Comparison of ENCODE assay signal across 15 cellular contexts in the genomic region with DNA sequence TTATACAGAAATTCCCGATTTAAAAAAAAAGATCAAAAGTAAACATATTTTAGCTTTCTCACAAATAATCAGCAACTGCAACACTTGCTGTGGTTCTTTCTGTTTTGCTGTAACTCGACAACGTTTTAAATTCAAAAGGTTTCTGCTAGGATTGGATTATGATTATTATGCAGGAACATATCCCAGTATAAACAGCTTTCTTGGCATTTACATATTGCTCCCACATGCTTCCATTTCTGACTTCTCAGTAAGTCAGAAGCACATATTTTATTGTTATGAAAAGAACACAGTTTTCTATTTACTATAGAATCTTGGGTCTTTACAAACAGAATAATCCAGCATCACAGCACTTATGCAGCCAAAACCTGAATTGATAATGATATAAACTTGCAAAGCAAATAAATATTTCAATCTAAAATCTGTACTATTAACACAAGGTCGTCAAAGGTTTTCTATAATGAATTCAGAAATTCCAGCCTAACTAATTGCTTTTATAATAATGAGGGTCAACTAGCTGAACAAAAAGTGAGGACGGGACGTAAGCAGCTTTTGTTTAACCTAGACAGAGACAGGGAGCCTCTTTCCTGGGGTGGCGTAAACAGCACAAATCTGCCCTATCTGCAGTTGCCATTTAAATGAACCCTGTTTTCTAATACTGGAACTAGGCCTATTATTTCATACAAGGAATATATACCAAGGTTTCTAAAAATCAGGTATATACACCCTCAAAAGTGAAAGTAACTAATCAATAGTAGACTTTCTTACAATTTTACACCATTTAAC. TPM values are rescaled to one million over a fixed set of nuclear protein-coding genes. Genes with fewer than 3 reads are reported as not detected.
A peak's percentile ranks its signal among the peaks of the same experiment; 100 is the strongest.
DNase-seq lines count a peak whose midpoint lies in the region; ATAC-seq and TF ChIP-seq lines count a peak whose summit lies in the region.
"Had no signal": no experiment of that assay in that cellular context is flagged by ENCODE, and none has a peak within 500 bp of the region (broad histone marks: within the 10 kb centered on the region; RNA-seq: fewer than 3 reads in every experiment).

No MANE protein-coding gene starts in this region.

- H3K9me2 ChIP-seq in PC-9 (ENCODE audit: insufficient read depth) = no peaks in the 10 kb centered on the region

- H3K4me1 Mint-ChIP-seq in activated T-helper 2 cell treated with anti-CD3 and anti-CD28 coated beads, Interferon-gamma antibody, Interleukin-2, Interleukin-4, amounts not matched to agents 10 μg/mL and 5 μg/mL and 100 μg/mL, durations not matched to agents 14 hours and 24 hours and 36 hours (ENCODE audit: low read depth) = no peaks in the 10 kb centered on the region
- H3K4me1 Mint-ChIP-seq in activated CD8-positive, alpha-beta T cell treated with anti-CD3 and anti-CD28 coated beads for 36 hours (ENCODE audit: low read depth) = no peaks in the 10 kb centered on the region
- H3K4me1 Mint-ChIP-seq in CD4-positive, alpha-beta memory T cell = peaks cover 0 to 1% (median 0%) of the 10 kb centered on the region in 4 donors
- H3K4me1 Mint-ChIP-seq: CD14-positive monocyte had no signal

- intact Hi-C loops in PC-9 (cut with micrococcal nuclease; ENCODE audit: unreplicated experiment) (no loop called here), sciatic nerve (cut with DNase I) (no loop called here), body of pancreas (cut with DNase I) (no loop called here)
- intact Hi-C loops in activated T-helper 2 cell treated with anti-CD3 and anti-CD28 coated beads, Interferon-gamma antibody, Interleukin-2, Interleukin-4, amounts not matched to agents 10 μg/mL and 5 μg/mL and 100 μg/mL, durations not matched to agents 14 hours and 24 hours and 36 hours (cut with micrococcal nuclease) = no loop called here
- intact Hi-C loops in activated CD8-positive, alpha-beta T cell treated with anti-CD3 and anti-CD28 coated beads for 36 hours (cut with micrococcal nuclease) = no loop called here
- intact Hi-C loops in CD4-positive, alpha-beta memory T cell (cut with micrococcal nuclease) = no loop called here

- H3K9me3 Mint-ChIP-seq in activated T-helper 2 cell treated with anti-CD3 and anti-CD28 coated beads, Interferon-gamma antibody, Interleukin-2, Interleukin-4, amounts not matched to agents 10 μg/mL and 5 μg/mL and 100 μg/mL, durations not matched to agents 14 hours and 24 hours and 36 hours = no peaks in the 10 kb centered on the region
- peaks cover 2% of the 10 kb centered on the region for H3K9me3 Mint-ChIP-seq in activated CD8-positive, alpha-beta T cell treated with anti-CD3 and anti-CD28 coated beads for 36 hours
- peaks cover 0 to 3% (median 0%) of the 10 kb centered on the region in 8 donors for H3K9me3 Mint-ChIP-seq in CD4-positive, alpha-beta memory T cell

- BruUV-seq in PC-9 (replicated peaks; lab: Mats Ljungman, UMichigan) = no TSS peak

- H3K36me3 Mint-ChIP-seq in activated T-helper 2 cell treated with anti-CD3 and anti-CD28 coated beads, Interferon-gamma antibody, Interleukin-2, Interleukin-4, amounts not matched to agents 10 μg/mL and 5 μg/mL and 100 μg/mL, durations not matched to agents 14 hours and 24 hours and 36 hours (ENCODE audit: low read depth) = no peaks in the 10 kb centered on the region
- no peaks in the 10 kb centered on the region for H3K36me3 Mint-ChIP-seq in activated CD8-positive, alpha-beta T cell treated with anti-CD3 and anti-CD28 coated beads for 36 hours (ENCODE audit: low read depth)
- H3K36me3 Mint-ChIP-seq in CD4-positive, alpha-beta memory T cell = no peaks in the 10 kb centered on the region
- H3K36me3 Mint-ChIP-seq: CD14-positive monocyte had no signal

- H3K36me3 ChIP-seq in PC-9 (ENCODE audit: low read depth) (no peaks in the 10 kb centered on the region), body of pancreas (replicated peaks in 1 of 2; ENCODE audit: insufficient read depth in 1 of 2, low read depth in 2 of 2) (no peaks in the 10 kb centered on the region)
- no peaks in the 10 kb centered on the region for H3K36me3 ChIP-seq in CD4-positive, alpha-beta memory T cell (ENCODE audit: insufficient read depth, low read length)

- CTCF ChIA-PET in PC-9 (lab: Charles Lee) = no interaction called here
- CTCF ChIA-PET in activated CD8-positive, alpha-beta T cell treated with anti-CD3 and anti-CD28 coated beads for 36 hours (lab: Charles Lee) = no interaction called here
- CTCF ChIA-PET in CD4-positive, alpha-beta memory T cell (lab: Charles Lee; ENCODE audit: partially characterized antibody) = no interaction called here

- no peak for TF ChIP-seq POLR2A in body of pancreas (IDR thresholded peaks at IDR 0.05)

- H3K27me3 ChIP-seq in PC-9 (ENCODE audit: insufficient read depth, low read depth) (no peaks in the 10 kb centered on the region), body of pancreas (no peaks in the 10 kb centered on the region)
- no peaks in the 10 kb centered on the region for H3K27me3 ChIP-seq in CD4-positive, alpha-beta memory T cell (ENCODE audit: insufficient read depth, low read length)

- TF ChIP-seq CTCF in PC-9 (conservative IDR thresholded peaks at IDR 0.05) (no peak), fibroblast of the aortic adventitia (IDR thresholded peaks at IDR 0.05; ENCODE audit: insufficient read depth, low read length) (no peak), body of pancreas (IDR thresholded peaks at IDR 0.05) (no peak)
- TF ChIP-seq CTCF in activated CD8-positive, alpha-beta T cell treated with anti-CD3 and anti-CD28 coated beads for 36 hours (IDR thresholded peaks at IDR 0.05) = no peak

- no peaks in the 10 kb centered on the region for H3F3A ChIP-seq in PC-9 (ENCODE audit: insufficient read depth, low read depth)

- H3K27me3 Mint-ChIP-seq in activated T-helper 2 cell treated with anti-CD3 and anti-CD28 coated beads, Interferon-gamma antibody, Interleukin-2, Interleukin-4, amounts not matched to agents 10 μg/mL and 5 μg/mL and 100 μg/mL, durations not matched to agents 14 hours and 24 hours and 36 hours (ENCODE audit: low read depth) = no peaks in the 10 kb centered on the region
- H3K27me3 Mint-ChIP-seq in activated CD8-positive, alpha-beta T cell treated with anti-CD3 and anti-CD28 coated beads for 36 hours = no peaks in the 10 kb centered on the region
- H3K27me3 Mint-ChIP-seq in CD4-positive, alpha-beta memory T cell = no peaks in the 10 kb centered on the region

- H3K9me3 ChIP-seq in PC-9 (ENCODE audit: insufficient read depth, low read depth) (no peaks in the 10 kb centered on the region), body of pancreas (no peaks in the 10 kb centered on the region)
- H3K9me3 ChIP-seq in CD4-positive, alpha-beta memory T cell (ENCODE audit: control insufficient read depth in 1 of 2, low read length in 2 of 2) = no peaks in the 10 kb centered on the region

- WGBS in body of pancreas, 2 donors = 43 to 45% methylated on average over 7 of the region's 7 CpGs

- peak overlapping the region; percentile 75 for H2AFZ ChIP-seq in PC-9

- no peaks in the 10 kb centered on the region for H4K20me1 ChIP-seq in PC-9 (ENCODE audit: insufficient read depth)

- ATAC-seq in sciatic nerve (peak; percentile 37), body of pancreas (no peak)
- ATAC-seq in activated CD8-positive, alpha-beta T cell treated with anti-CD3 and anti-CD28 coated beads for 36 hours = no peak

- H3K27ac ChIP-seq in PC-9 = no peak overlapping the region
- H3K27ac ChIP-seq in body of pancreas = no peak overlapping the region
- H3K27ac ChIP-seq in CD4-positive, alpha-beta memory T cell (ENCODE audit: low read depth, low read length) = no peak overlapping the region

- H3K4me1 ChIP-seq in PC-9 (replicated peaks; ENCODE audit: insufficient read depth) = no peaks in the 10 kb centered on the region
- H3K4me1 ChIP-seq in body of pancreas = no peaks in the 10 kb centered on the region
- H3K4me1 ChIP-seq in CD4-positive, alpha-beta memory T cell (ENCODE audit: insufficient read depth, low read length) = no peaks in the 10 kb centered on the region

- H3K4me3 ChIP-seq in PC-9 = no peak overlapping the region
- peak overlapping the region; percentile 40 for H3K4me3 ChIP-seq in fibroblast of the aortic adventitia (ENCODE audit: low read depth, low read length)
- H3K4me3 ChIP-seq in body of pancreas = no peak overlapping the region
- no peak overlapping the region for H3K4me3 ChIP-seq in CD4-positive, alpha-beta memory T cell (ENCODE audit: low read length in 2 of 2)
- H3K4me3 ChIP-seq: lung had no signal

- POLR2A ChIA-PET in PC-9 (lab: Charles Lee; ENCODE audit: unreplicated experiment) = no interaction called here
- POLR2A ChIA-PET in activated CD8-positive, alpha-beta T cell treated with anti-CD3 and anti-CD28 coated beads for 36 hours (lab: Charles Lee) = no interaction called here
- POLR2A ChIA-PET in CD4-positive, alpha-beta memory T cell (lab: Charles Lee; ENCODE audit: partially characterized antibody) = no interaction called here

- DNase-seq in Ammon's horn (ENCODE audit: low spot score) (peak; percentile 23), PC-9 (no peak), fibroblast of the aortic adventitia (ENCODE audit: low read depth) (no peak), sciatic nerve (ENCODE audit: low spot score) (no peak), body of pancreas (no peak)
- DNase-seq in activated T-helper 2 cell treated with anti-CD3 and anti-CD28 coated beads, Interferon-gamma antibody, Interleukin-2, Interleukin-4, amounts not matched to agents 10 μg/mL and 5 μg/mL and 100 μg/mL, durations not matched to agents 14 hours and 24 hours and 36 hours (ENCODE audit: low spot score) = no peak
- DNase-seq in activated CD8-positive, alpha-beta T cell treated with anti-CD3 and anti-CD28 coated beads for 36 hours = no peak
- DNase-seq in CD4-positive, alpha-beta memory T cell = no peak
- DNase-seq: activated CD4-positive, alpha-beta T cell treated with anti-CD3 and anti-CD28 coated beads for 48 hours; activated gamma-delta T cell treated with Interleukin-2 at 50 U/mL for 16 hours; NCI-H1105; SW 1271 had no signal

- H3K4me3 Mint-ChIP-seq in activated T-helper 2 cell treated with anti-CD3 and anti-CD28 coated beads, Interferon-gamma antibody, Interleukin-2, Interleukin-4, amounts not matched to agents 10 μg/mL and 5 μg/mL and 100 μg/mL, durations not matched to agents 14 hours and 24 hours and 36 hours (ENCODE audit: low read depth) = no peak overlapping the region
- H3K4me3 Mint-ChIP-seq in activated CD8-positive, alpha-beta T cell treated with anti-CD3 and anti-CD28 coated beads for 36 hours = no peak overlapping the region
- H3K4me3 Mint-ChIP-seq in CD4-positive, alpha-beta memory T cell = no peak overlapping the region
- H3K4me3 Mint-ChIP-seq: CD14-positive monocyte had no signal

- peak overlapping the region; percentile 50 for H3K4me2 ChIP-seq in PC-9

- no peak overlapping the region for H3K27ac Mint-ChIP-seq in activated T-helper 2 cell treated with anti-CD3 and anti-CD28 coated beads, Interferon-gamma antibody, Interleukin-2, Interleukin-4, amounts not matched to agents 10 μg/mL and 5 μg/mL and 100 μg/mL, durations not matched to agents 14 hours and 24 hours and 36 hours
- no peak overlapping the region for H3K27ac Mint-ChIP-seq in activated CD8-positive, alpha-beta T cell treated with anti-CD3 and anti-CD28 coated beads for 36 hours
- H3K27ac Mint-ChIP-seq in CD4-positive, alpha-beta memory T cell = no peak overlapping the region
- H3K27ac Mint-ChIP-seq: CD14-positive monocyte had no signal

- no peaks in the 10 kb centered on the region for H3K79me2 ChIP-seq in PC-9 (ENCODE audit: low read depth)

RNA-seq across cellular contexts. Expression of gene PCDH18, which starts 9.8 kb away (rescaled TPM):
- total RNA-seq in PC-9 (2021) = 0.15 and 0.40 TPM in 2 replicates
- total RNA-seq in fibroblast of the aortic adventitia (ENCODE audit: low replicate concordance) = 102 and 210 TPM in 2 replicates
- total RNA-seq in sciatic nerve = 34.4 TPM
- total RNA-seq in activated T-helper 2 cell treated with anti-CD3 and anti-CD28 coated beads, Interferon-gamma antibody, Interleukin-2, Interleukin-4, amounts not matched to agents 10 μg/mL and 5 μg/mL and 100 μg/mL, durations not matched to agents 14 hours and 24 hours and 36 hours = not detected in 2 replicates
- not detected for total RNA-seq in activated CD8-positive, alpha-beta T cell treated with anti-CD3 and anti-CD28 coated beads for 36 hours
- total RNA-seq in body of pancreas = 1 to 10 TPM; 3.9 to 7.9 TPM
- total RNA-seq in CD4-positive, alpha-beta memory T cell = under 1 TPM in 1 of 2 experiments, not detected in 1; 0.20 TPM
- under 1 TPM in 1 of 2 donors, not detected in 1; 0.17 TPM for polyA plus RNA-seq in CD4-positive, alpha-beta memory T cell
- total RNA-seq: HT-29 had no signal
- polyA plus RNA-seq: CD14-positive monocyte had no signal
